ENCODE assay signal across 3 cellular contexts in the genomic region with DNA sequence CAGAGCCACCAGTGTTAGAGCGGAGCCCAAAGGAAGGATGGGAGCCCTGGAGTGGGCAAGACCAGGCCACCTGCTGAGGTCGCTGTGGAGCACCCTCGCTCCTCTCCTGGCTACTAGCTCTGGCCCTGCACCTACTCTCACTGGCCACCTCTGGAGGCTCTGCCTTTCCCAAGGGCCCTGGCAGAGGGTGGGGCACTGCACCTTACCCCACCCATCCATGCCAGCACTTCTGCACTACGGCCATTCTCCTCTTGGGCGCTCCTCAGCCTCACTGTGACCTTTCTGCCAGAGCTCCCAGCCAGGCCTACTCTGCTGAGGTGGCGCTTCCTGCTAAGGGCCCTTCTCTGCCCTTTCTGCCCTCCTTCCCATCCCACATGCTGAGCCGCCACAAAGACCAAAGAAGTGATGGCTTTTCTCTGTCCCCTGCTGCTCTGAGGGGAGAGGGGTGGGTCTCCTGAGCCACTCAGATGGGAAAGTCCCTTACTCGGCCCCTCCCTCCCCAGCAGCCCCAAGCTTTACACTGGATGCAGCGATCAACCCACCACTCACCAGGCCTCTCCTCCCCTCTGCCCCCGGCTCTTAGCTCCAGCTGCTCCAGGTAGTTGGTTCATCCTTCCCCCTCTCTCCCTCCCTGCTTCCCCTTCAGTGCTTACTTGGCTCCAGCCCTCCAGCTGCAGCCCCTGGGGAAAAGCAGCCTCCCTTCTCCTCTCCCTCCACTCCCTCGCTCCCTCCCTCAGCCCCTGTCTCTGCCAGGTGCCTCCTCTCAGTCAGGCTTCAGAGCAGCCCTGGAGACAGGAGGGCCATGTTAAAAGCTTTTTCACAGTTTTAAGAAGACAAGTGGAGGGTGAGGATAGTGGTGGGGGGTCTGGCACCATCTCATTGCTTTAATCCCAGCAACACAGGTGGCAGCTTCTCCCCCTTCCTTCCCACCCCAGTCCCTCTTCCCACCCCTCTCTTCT.
A peak's percentile ranks its signal among the peaks of the same experiment; 100 is the strongest.
TF ChIP-seq lines count a peak whose summit lies in the region.

No MANE protein-coding gene starts in this region.

TF ChIP-seq in SK-N-SH treated with all-trans-retinoic acid at 6 μM for 48 hours, 23 proteins besides CTCF, POLR2A, EP300 and RAD21:
- TF ChIP-seq ZFP3 (CRISPR knock-in tag; IDR thresholded peaks at IDR 0.05) = no peak
TF ChIP-seq in SK-N-SH treated with all-trans-retinoic acid at 6 μM for 48 hours: peak in this region for 0.

TF ChIP-seq in SK-N-SH, 30 proteins besides CTCF, POLR2A, EP300 and RAD21:
- TF ChIP-seq SIN3A (IDR thresholded peaks at IDR 0.05; ENCODE audit: borderline replicate concordance, low read depth, low read length) = no peak
- TF ChIP-seq, protein P1, sequence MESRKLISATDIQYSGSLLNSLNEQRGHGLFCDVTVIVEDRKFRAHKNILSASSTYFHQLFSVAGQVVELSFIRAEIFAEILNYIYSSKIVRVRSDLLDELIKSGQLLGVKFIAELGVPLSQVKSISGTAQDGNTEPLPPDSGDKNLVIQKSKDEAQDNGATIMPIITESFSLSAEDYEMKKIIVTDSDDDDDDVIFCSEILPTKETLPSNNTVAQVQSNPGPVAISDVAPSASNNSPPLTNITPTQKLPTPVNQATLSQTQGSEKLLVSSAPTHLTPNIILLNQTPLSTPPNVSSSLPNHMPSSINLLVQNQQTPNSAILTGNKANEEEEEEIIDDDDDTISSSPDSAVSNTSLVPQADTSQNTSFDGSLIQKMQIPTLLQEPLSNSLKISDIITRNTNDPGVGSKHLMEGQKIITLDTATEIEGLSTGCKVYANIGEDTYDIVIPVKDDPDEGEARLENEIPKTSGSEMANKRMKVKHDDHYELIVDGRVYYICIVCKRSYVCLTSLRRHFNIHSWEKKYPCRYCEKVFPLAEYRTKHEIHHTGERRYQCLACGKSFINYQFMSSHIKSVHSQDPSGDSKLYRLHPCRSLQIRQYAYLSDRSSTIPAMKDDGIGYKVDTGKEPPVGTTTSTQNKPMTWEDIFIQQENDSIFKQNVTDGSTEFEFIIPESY (IDR thresholded peaks at IDR 0.05; ENCODE audit: borderline replicate concordance, low read depth) = no peak
- no peak for TF ChIP-seq YY1 (IDR thresholded peaks at IDR 0.05; ENCODE audit: low read depth)
- TF ChIP-seq PBX3 (IDR thresholded peaks at IDR 0.05) = no peak
- TF ChIP-seq, protein P2, sequence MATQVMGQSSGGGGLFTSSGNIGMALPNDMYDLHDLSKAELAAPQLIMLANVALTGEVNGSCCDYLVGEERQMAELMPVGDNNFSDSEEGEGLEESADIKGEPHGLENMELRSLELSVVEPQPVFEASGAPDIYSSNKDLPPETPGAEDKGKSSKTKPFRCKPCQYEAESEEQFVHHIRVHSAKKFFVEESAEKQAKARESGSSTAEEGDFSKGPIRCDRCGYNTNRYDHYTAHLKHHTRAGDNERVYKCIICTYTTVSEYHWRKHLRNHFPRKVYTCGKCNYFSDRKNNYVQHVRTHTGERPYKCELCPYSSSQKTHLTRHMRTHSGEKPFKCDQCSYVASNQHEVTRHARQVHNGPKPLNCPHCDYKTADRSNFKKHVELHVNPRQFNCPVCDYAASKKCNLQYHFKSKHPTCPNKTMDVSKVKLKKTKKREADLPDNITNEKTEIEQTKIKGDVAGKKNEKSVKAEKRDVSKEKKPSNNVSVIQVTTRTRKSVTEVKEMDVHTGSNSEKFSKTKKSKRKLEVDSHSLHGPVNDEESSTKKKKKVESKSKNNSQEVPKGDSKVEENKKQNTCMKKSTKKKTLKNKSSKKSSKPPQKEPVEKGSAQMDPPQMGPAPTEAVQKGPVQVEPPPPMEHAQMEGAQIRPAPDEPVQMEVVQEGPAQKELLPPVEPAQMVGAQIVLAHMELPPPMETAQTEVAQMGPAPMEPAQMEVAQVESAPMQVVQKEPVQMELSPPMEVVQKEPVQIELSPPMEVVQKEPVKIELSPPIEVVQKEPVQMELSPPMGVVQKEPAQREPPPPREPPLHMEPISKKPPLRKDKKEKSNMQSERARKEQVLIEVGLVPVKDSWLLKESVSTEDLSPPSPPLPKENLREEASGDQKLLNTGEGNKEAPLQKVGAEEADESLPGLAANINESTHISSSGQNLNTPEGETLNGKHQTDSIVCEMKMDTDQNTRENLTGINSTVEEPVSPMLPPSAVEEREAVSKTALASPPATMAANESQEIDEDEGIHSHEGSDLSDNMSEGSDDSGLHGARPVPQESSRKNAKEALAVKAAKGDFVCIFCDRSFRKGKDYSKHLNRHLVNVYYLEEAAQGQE (IDR thresholded peaks at IDR 0.05; ENCODE audit: low read depth, low read length) = no peak
- TF ChIP-seq MEF2A (IDR thresholded peaks at IDR 0.05; ENCODE audit: borderline replicate concordance, low read depth) = no peak
- TF ChIP-seq NRF1 (IDR thresholded peaks at IDR 0.05; ENCODE audit: low read depth, low read length) = no peak
- no peak for TF ChIP-seq TEAD4 (IDR thresholded peaks at IDR 0.05; ENCODE audit: borderline replicate concordance, insufficient read depth)
- no peak for TF ChIP-seq RXRA (IDR thresholded peaks at IDR 0.05; ENCODE audit: borderline replicate concordance, low read depth)
- TF ChIP-seq, protein P3, sequence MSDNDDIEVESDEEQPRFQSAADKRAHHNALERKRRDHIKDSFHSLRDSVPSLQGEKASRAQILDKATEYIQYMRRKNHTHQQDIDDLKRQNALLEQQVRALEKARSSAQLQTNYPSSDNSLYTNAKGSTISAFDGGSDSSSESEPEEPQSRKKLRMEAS (IDR thresholded peaks at IDR 0.05; ENCODE audit: low read depth) = no peak
- no peak for TF ChIP-seq ELF1 (IDR thresholded peaks at IDR 0.05)
- TF ChIP-seq TCF12 (IDR thresholded peaks at IDR 0.05) = no peak
- TF ChIP-seq CHD2 (IDR thresholded peaks at IDR 0.05; ENCODE audit: low read length, partially characterized antibody) = no peak
- TF ChIP-seq GATA2 (CRISPR knock-in tag; IDR thresholded peaks at IDR 0.05) = no peak
- no peak for TF ChIP-seq JUND (IDR thresholded peaks at IDR 0.05)
- TF ChIP-seq USF1 (IDR thresholded peaks at IDR 0.05; ENCODE audit: borderline replicate concordance, low read depth) = no peak

TF ChIP-seq in H1, 55 proteins besides CTCF, POLR2A, EP300 and RAD21:
- TF ChIP-seq BCL11A (IDR thresholded peaks at IDR 0.05; ENCODE audit: low read depth in 2 of 2, low read length in 2 of 2) = no peak
- peak; percentile 62 for TF ChIP-seq TAF1 (IDR thresholded peaks at IDR 0.05; ENCODE audit: low read depth, low read length)
- peak; percentile 45; the same call in 1 of the 2 replicates for TF ChIP-seq SUZ12 (IDR thresholded peaks at IDR 0.05; ENCODE audit: low read length)
- peak; percentile 54 for TF ChIP-seq CTBP2 (IDR thresholded peaks at IDR 0.05; ENCODE audit: borderline replicate concordance, insufficient read depth, insufficient read length, low read length)
- no peak for TF ChIP-seq SIX5 (IDR thresholded peaks at IDR 0.05; ENCODE audit: low read depth, low read length)
- TF ChIP-seq TEAD4 (IDR thresholded peaks at IDR 0.05; ENCODE audit: low read depth, low read length) = no peak
- no peak for TF ChIP-seq SRF (IDR thresholded peaks at IDR 0.05; ENCODE audit: low read depth, low read length)
- peak; percentile 53; the same call in 1 of the 2 replicates for TF ChIP-seq SP1 (IDR thresholded peaks at IDR 0.05; ENCODE audit: low read depth, low read length)
- TF ChIP-seq SAP30 (IDR thresholded peaks at IDR 0.05; ENCODE audit: insufficient read depth, insufficient replicate concordance, low read length) = no peak
- TF ChIP-seq HDAC2 (IDR thresholded peaks at IDR 0.05; ENCODE audit: borderline replicate concordance in 1 of 2, low read depth in 2 of 2, low read length in 2 of 2) = peak in 1 of 2 experiments; percentile 79; a peak in 1 of 4 replicates
- TF ChIP-seq TBP (IDR thresholded peaks at IDR 0.05; ENCODE audit: low read depth, low read length) = peak; percentile 60; the same call in 1 of the 2 replicates
- TF ChIP-seq YY1 (IDR thresholded peaks at IDR 0.05; ENCODE audit: low read depth, low read length) = peak; percentile 45
- no peak for TF ChIP-seq BACH1 (IDR thresholded peaks at IDR 0.05; ENCODE audit: low read length)
- TF ChIP-seq USF2 (IDR thresholded peaks at IDR 0.05; ENCODE audit: low read length) = no peak
- TF ChIP-seq POLR2AphosphoS5 (IDR thresholded peaks at IDR 0.05; ENCODE audit: low read depth, low read length) = no peak; the same call in 1 of the 2 replicates
- TF ChIP-seq RBBP5 (IDR thresholded peaks at IDR 0.05; ENCODE audit: borderline replicate concordance, low read depth, low read length) = peak; percentile 66; the same call in 1 of the 2 replicates
- TF ChIP-seq CBX8 (IDR thresholded peaks at IDR 0.05; ENCODE audit: borderline replicate concordance, low read depth, low read length) = no peak
- TF ChIP-seq ASH2L (IDR thresholded peaks at IDR 0.05; ENCODE audit: low read length) = peak; percentile 73
- TF ChIP-seq JUN (IDR thresholded peaks at IDR 0.05; ENCODE audit: low read depth, low read length) = no peak
- no peak for TF ChIP-seq BRCA1 (IDR thresholded peaks at IDR 0.05; ENCODE audit: low read depth, low read length)
- 0 out of 4 replicates have a peak, but pooled peaks of 1 of the 2 experiments have one; percentile 25 for TF ChIP-seq SIN3A (conservative IDR thresholded peaks at IDR 0.05 in 1 of 2, IDR thresholded peaks at IDR 0.05 in 1 of 2; ENCODE audit: low read depth in 1 of 2, low read length in 2 of 2)
- TF ChIP-seq CEBPB (IDR thresholded peaks at IDR 0.05; ENCODE audit: low read depth, low read length) = no peak
TF ChIP-seq in H1: peak in this region for 10.
